21 cellular contexts compared by ENCODE assay signal in the genomic region with DNA sequence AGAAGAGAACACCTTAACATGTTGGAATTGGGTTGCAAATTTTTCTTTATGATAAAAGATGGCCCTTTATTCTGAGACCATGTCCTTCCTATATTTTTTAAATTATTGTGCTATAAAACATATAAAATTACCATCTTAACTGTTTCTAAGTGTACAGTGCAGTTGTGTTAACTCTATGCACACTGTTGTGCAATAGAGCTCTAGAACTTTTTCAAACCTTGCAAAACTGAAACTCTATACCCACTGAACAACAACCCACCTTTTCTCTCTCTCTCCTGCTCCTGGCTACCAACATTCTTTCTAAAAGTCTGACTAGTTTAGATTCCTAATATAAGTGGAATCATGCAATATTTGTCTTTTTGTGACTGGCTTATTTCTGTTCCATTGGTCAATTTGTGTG.
"Had no signal": no experiment of that assay in that cellular context is flagged by ENCODE, and none has a peak within 500 bp of the region (broad histone marks: within the 10 kb centered on the region; RNA-seq: fewer than 3 reads in every experiment).

No MANE protein-coding gene starts in this region.

- H3K27ac ChIP-seq: cardiac muscle cell had no signal

- H3K4me3 Mint-ChIP-seq: activated CD8-positive, alpha-beta T cell treated with anti-CD3 and anti-CD28 coated beads for 36 hours; activated naive CD8-positive, alpha-beta T cell treated with anti-CD3 and anti-CD28 coated beads, Interleukin-2, amount 50 U/mL, for 24 hours; brain had no signal

- H3K9me3 Mint-ChIP-seq: activated CD8-positive, alpha-beta T cell treated with anti-CD3 and anti-CD28 coated beads for 36 hours; activated naive CD4-positive, alpha-beta T cell treated with anti-CD3 and anti-CD28 coated beads, Interleukin-2, amount 50 U/mL, for 72 hours; activated naive CD8-positive, alpha-beta T cell treated with anti-CD3 and anti-CD28 coated beads, Interleukin-2, amount 50 U/mL, for 24 hours; brain had no signal

- H3K4me1 Mint-ChIP-seq: brain had no signal

- H3K36me3 Mint-ChIP-seq: activated naive CD4-positive, alpha-beta T cell treated with anti-CD3 and anti-CD28 coated beads, Interleukin-2, amount 50 U/mL, for 72 hours; brain had no signal

- DNase-seq: activated CD4-positive, alpha-beta T cell treated with anti-CD3 and anti-CD28 coated beads for 4 hours; activated CD8-positive, alpha-beta memory T cell treated with anti-CD3 and anti-CD28 coated beads, Interleukin-2, amount 50 U/mL, for 48 hours; activated CD8-positive, alpha-beta T cell treated with anti-CD3 and anti-CD28 coated beads for 36 hours; activated naive CD8-positive, alpha-beta T cell treated with anti-CD3 and anti-CD28 coated beads, Interleukin-2, amount 50 U/mL, for 24 hours; activated T-cell treated with anti-CD3 and anti-CD28 coated beads, Interleukin-2, amount 50 U/mL, for 1 hour; amygdala; KG1; NCI-H1105; NCI-H1436; NCI-H1694 treated with DMSO at 0.1 percent for 48 hours; NCI-H2029 treated with DMSO at 0.1 percent for 48 hours; NCI-H345; NCI-H510A; NCI-H526 treated with DMSO at 0.1 percent for 48 hours; NCI-H82; PC-3; SHP77 treated with DMSO at 0.1 percent for 48 hours had no signal

- H3K27ac Mint-ChIP-seq: activated CD8-positive, alpha-beta T cell treated with anti-CD3 and anti-CD28 coated beads for 36 hours; activated naive CD4-positive, alpha-beta T cell treated with anti-CD3 and anti-CD28 coated beads, Interleukin-2, amount 50 U/mL, for 72 hours; activated naive CD8-positive, alpha-beta T cell treated with anti-CD3 and anti-CD28 coated beads, Interleukin-2, amount 50 U/mL, for 24 hours; brain had no signal

- ATAC-seq: activated CD4-positive, CD25-positive, alpha-beta regulatory T cell treated with anti-CD3 and anti-CD28 coated beads, Interleukin-2, amount 50 U/mL, for 24 hours; activated CD8-positive, alpha-beta T cell treated with anti-CD3 and anti-CD28 coated beads for 36 hours; activated naive CD4-positive, alpha-beta T cell treated with anti-CD3 and anti-CD28 coated beads, Interleukin-2, amount 50 U/mL, for 72 hours; activated naive CD8-positive, alpha-beta T cell treated with anti-CD3 and anti-CD28 coated beads, Interleukin-2, amount 50 U/mL, for 24 hours; PC-3 had no signal
